23 cellular contexts compared by ENCODE assay signal in the genomic region with DNA sequence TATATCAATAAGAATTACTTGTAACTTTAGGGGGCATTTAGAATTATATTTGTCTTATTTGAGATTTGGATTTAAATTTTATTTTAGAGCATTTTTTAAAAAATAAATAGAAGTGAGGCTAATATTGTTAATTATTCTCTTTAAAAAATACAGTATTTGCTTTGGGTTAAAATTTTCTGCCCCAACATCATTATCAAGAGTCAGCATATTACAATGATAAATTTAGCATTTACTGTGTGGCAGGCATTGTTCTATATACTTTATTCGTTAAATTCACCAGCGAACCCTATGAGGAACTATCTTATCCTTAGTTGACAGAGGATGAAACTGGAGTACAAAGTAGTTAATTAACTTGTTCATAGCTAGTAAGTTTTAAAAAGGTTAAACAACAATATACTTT. TPM values are rescaled to one million over a fixed set of nuclear protein-coding genes. Genes with fewer than 3 reads are reported as not detected.
DNase-seq lines count a peak whose midpoint lies in the region; ATAC-seq, FAIRE-seq and TF ChIP-seq lines count a peak whose summit lies in the region.
"Had no signal": no experiment of that assay in that cellular context is flagged by ENCODE, and none has a peak within 500 bp of the region (broad histone marks: within the 10 kb centered on the region; RNA-seq: fewer than 3 reads in every experiment).

No MANE protein-coding gene starts in this region.

- peaks cover 78% of the 10 kb centered on the region for H4K20me1 ChIP-seq in IMR-90 (ENCODE audit: insufficient read depth, low read length)

- peaks cover 9% of the 10 kb centered on the region for H3K9me1 ChIP-seq in IMR-90 (ENCODE audit: insufficient read depth, low read length)

- peaks cover 25% of the 10 kb centered on the region for H3K4me1 ChIP-seq in ACC112 (ENCODE audit: control insufficient read depth, insufficient read depth, low read length, unreplicated experiment)
- H3K4me1 ChIP-seq in IMR-90 (ENCODE audit: control insufficient read depth, insufficient read depth, low read length) = peaks cover 10% of the 10 kb centered on the region
- peaks cover 11% of the 10 kb centered on the region for H3K4me1 ChIP-seq in mesenchymal stem cell (ENCODE audit: control insufficient read depth, insufficient read depth, low read depth, low read length)
- H3K4me1 ChIP-seq: BLaER1 had no signal

- H3K4me2 ChIP-seq in IMR-90 (ENCODE audit: low read depth, low read length) (no peak overlapping the region), mesenchymal stem cell (ENCODE audit: low read length, poor library complexity, severe bottlenecking) (no peak overlapping the region)
- H3K4me2 ChIP-seq: BLaER1, GM23338 had no signal

- no peak overlapping the region for H3K27ac Mint-ChIP-seq in activated CD8-positive, alpha-beta T cell treated with anti-CD3 and anti-CD28 coated beads, Interleukin-2, amount 10 ng/mL, durations not matched to agents 7 days and 5 days
- H3K27ac Mint-ChIP-seq: CD4-positive, alpha-beta T cell had no signal

- no peak overlapping the region for H2BK15ac ChIP-seq in IMR-90 (ENCODE audit: low read depth, low read length)
- no peak overlapping the region for H2BK15ac ChIP-seq in mesenchymal stem cell (ENCODE audit: low read depth, poor library complexity, severe bottlenecking)

- H3K9ac ChIP-seq in IMR-90 (ENCODE audit: low read depth, low read length) (no peak overlapping the region), mesenchymal stem cell (ENCODE audit: low read length) (peak overlapping the region; percentile 26)
- H3K9ac ChIP-seq: BLaER1 had no signal

- no peaks in the 10 kb centered on the region for H3K27me3 ChIP-seq in ACC112 (ENCODE audit: insufficient read depth, low read length)
- H3K27me3 ChIP-seq in IMR-90 (ENCODE audit: control insufficient read depth, insufficient read depth, low read length) = no peaks in the 10 kb centered on the region
- no peaks in the 10 kb centered on the region for H3K27me3 ChIP-seq in mesenchymal stem cell (ENCODE audit: control insufficient read depth in 1 of 2, insufficient read depth in 1 of 2, low read length in 2 of 2)
- H3K27me3 ChIP-seq: BLaER1 had no signal

- H2AK9ac ChIP-seq in IMR-90 (replicated peaks; ENCODE audit: low read depth, low read length, poor library complexity) = no peak overlapping the region

- H2AK5ac ChIP-seq in IMR-90 (ENCODE audit: low read depth, low read length) (no peak overlapping the region), mesenchymal stem cell (ENCODE audit: low read length, severe bottlenecking) (no peak overlapping the region)

- H3K9me3 ChIP-seq in IMR-90 (ENCODE audit: control insufficient read depth, insufficient read depth, low read length) (no peaks in the 10 kb centered on the region), mesenchymal stem cell (ENCODE audit: control insufficient read depth, low read length) (no peaks in the 10 kb centered on the region)
- H3K9me3 ChIP-seq: BLaER1 had no signal

- H3K36me3 ChIP-seq in ACC112 (ENCODE audit: insufficient read depth, low read length) = peaks cover 3% of the 10 kb centered on the region; the same call in 1 of the 2 replicates
- no peaks in the 10 kb centered on the region for H3K36me3 ChIP-seq in IMR-90 (ENCODE audit: control insufficient read depth, insufficient read depth, low read length)
- peaks cover 2 to 10% of the 10 kb centered on the region in 2 experiments for H3K36me3 ChIP-seq in mesenchymal stem cell (ENCODE audit: control insufficient read depth in 1 of 2, insufficient read depth in 2 of 2, low read depth in 1 of 2, low read length in 2 of 2)

- H2BK12ac ChIP-seq in mesenchymal stem cell (ENCODE audit: low read length in 2 of 2) = no peak overlapping the region

- H2BK120ac ChIP-seq in IMR-90 (ENCODE audit: low read depth, low read length) = no peak overlapping the region
- no peak overlapping the region for H2BK120ac ChIP-seq in mesenchymal stem cell (ENCODE audit: low read depth, low read length)

- no peak overlapping the region for H2BK20ac ChIP-seq in IMR-90 (ENCODE audit: low read depth, low read length)

- no peak overlapping the region for H3K56ac ChIP-seq in IMR-90 (ENCODE audit: extremely low read depth, insufficient read depth, low read length)

- H3K27ac ChIP-seq in ACC112 (ENCODE audit: low read depth, low read length) = peak overlapping the region; percentile 57
- no peak overlapping the region for H3K27ac ChIP-seq in IMR-90 (ENCODE audit: insufficient read depth, low read length)
- no peak overlapping the region for H3K27ac ChIP-seq in mesenchymal stem cell (ENCODE audit: low read length, poor library complexity, severe bottlenecking)
- H3K27ac ChIP-seq: BLaER1 had no signal

- H2AFZ ChIP-seq in ACC112 (ENCODE audit: low read length, unreplicated experiment) (no peak overlapping the region), IMR-90 (replicated peaks; ENCODE audit: low read length, poor library complexity) (no peak overlapping the region), mesenchymal stem cell (ENCODE audit: low read depth, low read length) (no peak overlapping the region)
- H2AFZ ChIP-seq: GM23338 had no signal

- TF ChIP-seq POLR2A in IMR-90 (IDR thresholded peaks at IDR 0.05; ENCODE audit: low read depth, low read length) = no peak

- H3K4me1 Mint-ChIP-seq in activated CD8-positive, alpha-beta T cell treated with anti-CD3 and anti-CD28 coated beads, Interleukin-2, amount 10 ng/mL, durations not matched to agents 7 days and 5 days (ENCODE audit: low read depth) = peaks cover 6% of the 10 kb centered on the region

- no peak overlapping the region for H3K4me3 Mint-ChIP-seq in activated CD8-positive, alpha-beta T cell treated with anti-CD3 and anti-CD28 coated beads, Interleukin-2, amount 10 ng/mL, durations not matched to agents 7 days and 5 days
- H3K4me3 Mint-ChIP-seq: CD4-positive, alpha-beta T cell; GM23338; T-cell had no signal

- no peak for TF ChIP-seq CTCF in IMR-90 (conservative IDR thresholded peaks at IDR 0.05; ENCODE audit: low read depth, low read length)

- no peaks in the 10 kb centered on the region for H3K27me3 Mint-ChIP-seq in activated CD8-positive, alpha-beta T cell treated with anti-CD3 and anti-CD28 coated beads, Interleukin-2, amount 10 ng/mL, durations not matched to agents 7 days and 5 days (ENCODE audit: low read depth)
- H3K27me3 Mint-ChIP-seq: CD4-positive, alpha-beta T cell; T-cell had no signal

- in situ Hi-C loops in IMR-90 (cut with MboI; ENCODE audit: low sequenced_read_pairs) = no loop called here

- no peak overlapping the region for H3K14ac ChIP-seq in IMR-90 (replicated peaks; ENCODE audit: low read depth, low read length)
- no peak overlapping the region for H3K14ac ChIP-seq in mesenchymal stem cell (ENCODE audit: low read length in 2 of 2)

- peaks cover 18 to 63% of the 10 kb centered on the region in 2 experiments; a peak in 3 of 4 replicates for H3K79me1 ChIP-seq in IMR-90 (ENCODE audit: low read depth in 1 of 2, low read length in 2 of 2)
- H3K79me1 ChIP-seq in mesenchymal stem cell (replicated peaks; ENCODE audit: low read length, poor library complexity, severe bottlenecking) = peaks cover 1% of the 10 kb centered on the region

- no peaks in the 10 kb centered on the region for H3K9me3 Mint-ChIP-seq in activated CD8-positive, alpha-beta T cell treated with anti-CD3 and anti-CD28 coated beads, Interleukin-2, amount 10 ng/mL, durations not matched to agents 7 days and 5 days (ENCODE audit: insufficient read depth)
- H3K9me3 Mint-ChIP-seq: CD4-positive, alpha-beta T cell; GM23338; T-cell had no signal

- no peak overlapping the region for H3K4me3 ChIP-seq in ACC112 (ENCODE audit: low read depth, low read length)
- H3K4me3 ChIP-seq in IMR-90 (ENCODE audit: insufficient read depth, low read depth, low read length) = no peak overlapping the region
- no peak overlapping the region for H3K4me3 ChIP-seq in mesenchymal stem cell (ENCODE audit: insufficient read depth in 1 of 2, low read depth in 1 of 2, low read length in 2 of 2)
- H3K4me3 ChIP-seq: BLaER1, GM23338 had no signal

- H4K8ac ChIP-seq in IMR-90 (ENCODE audit: low read depth in 2 of 2, low read length in 2 of 2) = no peak overlapping the region
- no peak overlapping the region for H4K8ac ChIP-seq in mesenchymal stem cell (ENCODE audit: low read length)

- peak; percentile 13 for FAIRE-seq in TTC549 (lab: Jason Lieb, UNC)

- intact Hi-C loops in IMR-90 (cut with micrococcal nuclease) = no loop called here

- no CpG with 5 or more reads among the region's 2 CpGs for WGBS in IMR-90 (ENCODE audit: extremely low coverage in 2 of 2, insufficient read length in 1 of 2), 2 experiments
- 100% methylated on average over 2 of the region's 2 CpGs for WGBS in mesenchymal stem cell

- POLR2A ChIA-PET in IMR-90 (lab: Charles Lee; ENCODE audit: unreplicated experiment) = no interaction called here
- POLR2A ChIA-PET in activated CD8-positive, alpha-beta T cell treated with anti-CD3 and anti-CD28 coated beads, Interleukin-2, amount 10 ng/mL, durations not matched to agents 7 days and 5 days (lab: Charles Lee) = interaction anchor here (0.6 kb wide), 1 partner anchor 15 kb away, joined by 3 read pairs; no protein-coding TSS in a partner anchor

- H4K91ac ChIP-seq in IMR-90 (ENCODE audit: insufficient read depth, low read depth, low read length) = no peak overlapping the region
- no peak overlapping the region for H4K91ac ChIP-seq in mesenchymal stem cell (ENCODE audit: low read length)

- ATAC-seq in IMR-90 (ENCODE audit: low read depth) (no peak), HG02623 (IDR thresholded peaks at IDR 0.05; ENCODE audit: unreplicated experiment) (no peak)
- no peak for ATAC-seq in activated CD8-positive, alpha-beta T cell treated with anti-CD3 and anti-CD28 coated beads, Interleukin-2, amount 10 ng/mL, durations not matched to agents 7 days and 5 days
- ATAC-seq: GM23338, T-cell had no signal

- dilution Hi-C loops in IMR-90 (cut with HindIII; ENCODE audit: low sequenced_read_pairs, unreplicated experiment) = no loop called here

- CTCF ChIA-PET in IMR-90 (lab: Yijun Ruan, JAX) = interaction anchor here (0.6 to 1.6 kb wide), 4 partner anchors 12 to 92 kb away, joined by 3 to 4 read pairs (median 3); no protein-coding TSS in a partner anchor
- CTCF ChIA-PET in activated CD8-positive, alpha-beta T cell treated with anti-CD3 and anti-CD28 coated beads, Interleukin-2, amount 10 ng/mL, durations not matched to agents 7 days and 5 days (lab: Charles Lee) = interaction anchor here (1.6 kb wide), 1 partner anchor 36 kb away, joined by 3 read pairs; no protein-coding TSS in a partner anchor

- H3K23ac ChIP-seq in IMR-90 (ENCODE audit: low read depth, low read length) (no peak overlapping the region), mesenchymal stem cell (ENCODE audit: low read length in 2 of 2) (no peak overlapping the region)

- no TSS peak for BruUV-seq in IMR-90 (replicated peaks; lab: Mats Ljungman, UMichigan)

- no peak for DNase-seq in IMR-90
- DNase-seq in mesenchymal stem cell = no peak
- no peak for DNase-seq in NCI-H187 (lab: John Stamatoyannopoulos, UW)
- no peak for DNase-seq in activated CD8-positive, alpha-beta T cell treated with anti-CD3 and anti-CD28 coated beads, Interleukin-2, amount 10 ng/mL, durations not matched to agents 7 days and 5 days
- DNase-seq: ACHN; CD4-positive, alpha-beta T cell; COR-L47; DMS79 treated with DMSO at 0.1 percent for 48 hours; HCEC 1CT; KBM-7; NCI-H1092; NCI-H1436; NCI-H1930; NCI-H2227 treated with DMSO at 0.1 percent for 48 hours; NCI-H510A treated with DMSO at 0.1 percent for 48 hours; NCI-H748 treated with DMSO at 0.1 percent for 48 hours; SHP77 treated with DMSO at 0.1 percent for 48 hours; T-cell had no signal

- H3K18ac ChIP-seq in IMR-90 (ENCODE audit: low read depth, low read length) = no peak overlapping the region
- no peak overlapping the region for H3K18ac ChIP-seq in mesenchymal stem cell (ENCODE audit: low read depth in 1 of 2, low read length in 2 of 2)

- no peak overlapping the region for H4K5ac ChIP-seq in IMR-90 (ENCODE audit: low read depth, low read length)

- peaks cover 18% of the 10 kb centered on the region for H3K36me3 Mint-ChIP-seq in activated CD8-positive, alpha-beta T cell treated with anti-CD3 and anti-CD28 coated beads, Interleukin-2, amount 10 ng/mL, durations not matched to agents 7 days and 5 days (ENCODE audit: low read depth)

- H3K4ac ChIP-seq in IMR-90 (ENCODE audit: low read depth, low read length) (no peak overlapping the region), mesenchymal stem cell (ENCODE audit: low read depth in 1 of 2, low read length in 2 of 2) (no peak overlapping the region)

- H2BK5ac ChIP-seq in IMR-90 (ENCODE audit: low read depth, low read length, poor library complexity, severe bottlenecking) (peak overlapping the region; percentile 61), mesenchymal stem cell (ENCODE audit: low read depth, low read length, poor library complexity, severe bottlenecking) (no peak overlapping the region)

- no peak for TF ChIP-seq RAD21 in IMR-90 (IDR thresholded peaks at IDR 0.05; ENCODE audit: low read length)

- H3K79me2 ChIP-seq in ACC112 (ENCODE audit: control insufficient read depth, insufficient read depth, low read length, unreplicated experiment) = peaks cover 94% of the 10 kb centered on the region

RNA-seq across cellular contexts. Expression of a gene that starts 34.0 kb away (rescaled TPM):
- 17.7 and 24.4 TPM in 2 replicates for total RNA-seq in IMR-90 (2012; rRNA removed)
- polyA plus RNA-seq in IMR-90 (2012; rRNA removed) = 41.7 and 44.8 TPM in 2 replicates
- polyA plus RNA-seq in IMR-90 (2012; cell fraction: cytosol; rRNA removed) = 19.5 and 24.5 TPM in 2 replicates
- polyA plus RNA-seq in IMR-90 (2012; cell fraction: nucleus; rRNA removed; ENCODE audit: low replicate concordance) = 3.2 and 20.8 TPM in 2 replicates
- 111 TPM for polyA plus RNA-seq in mesenchymal stem cell (2013, experiment 1 of 2)
- 111 TPM for polyA plus RNA-seq in mesenchymal stem cell (2013, experiment 2 of 2)
- total RNA-seq in activated CD8-positive, alpha-beta T cell treated with anti-CD3 and anti-CD28 coated beads, Interleukin-2, amount 10 ng/mL, durations not matched to agents 7 days and 5 days = 10 to 100 TPM; 74.9 to 78.7 TPM
